In genomic region chr19:23409392-23410048, GRCh38 we compare ENCODE assay signal across 20 cellular contexts. TPM values are rescaled to one million over a fixed set of nuclear protein-coding genes. Genes with fewer than 3 reads are reported as not detected.
DNase-seq lines count a peak whose midpoint lies in the region; ATAC-seq and TF ChIP-seq lines count a peak whose summit lies in the region.
"Had no signal": no experiment of that assay in that cellular context is flagged by ENCODE, and none has a peak within 500 bp of the region (broad histone marks: within the 10 kb centered on the region; RNA-seq: fewer than 3 reads in every experiment).

No MANE protein-coding gene starts in this region.

- peaks cover 5% of the 10 kb centered on the region for H3K27me3 Mint-ChIP-seq in activated naive CD4-positive, alpha-beta T cell treated with anti-CD3 and anti-CD28 coated beads, Interleukin-2, amount 50 U/mL, for 24 hours
- H3K27me3 Mint-ChIP-seq in activated CD8-positive, alpha-beta memory T cell treated with anti-CD3 and anti-CD28 coated beads, Interleukin-2, amount 10 ng/mL, durations not matched to agents 7 days and 5 days, result no peaks in the 10 kb centered on the region
- no peaks in the 10 kb centered on the region for H3K27me3 Mint-ChIP-seq in Calu3 (ENCODE audit: unreplicated experiment)

- BruUV-seq in Calu3 (replicated peaks; lab: Mats Ljungman, UMichigan), result no TSS peak

- DNase-seq in activated naive CD4-positive, alpha-beta T cell treated with Interleukin-2 at 50 U/mL for 16 hours, result no peak
- DNase-seq in RPMI7951 (ENCODE audit: low read depth), result peak; percentile 33
- DNase-seq in hepatocyte (ENCODE audit: low spot score), result no peak
- no peak for DNase-seq in activated CD8-positive, alpha-beta memory T cell treated with anti-CD3 and anti-CD28 coated beads, Interleukin-2, amount 10 ng/mL, durations not matched to agents 7 days and 5 days
- no peak for DNase-seq in GM23248
- DNase-seq in left ventricle myocardium inferior, result no peak
- DNase-seq in Calu3, result no peak
- DNase-seq: activated CD8-positive, alpha-beta T cell treated with anti-CD3 and anti-CD28 coated beads for 36 hours; activated gamma-delta T cell treated with Interleukin-2 at 50 U/mL for 16 hours; dermis blood vessel endothelial cell; NCI-H1092 treated with DMSO at 0.1 percent for 48 hours; NCI-H2081; stimulated activated CD4-positive, alpha-beta T cell treated with anti-CD3 and anti-CD28 coated beads, Interleukin-2, amount 100 ng/mL, for 24 hours; stimulated activated naive B cell treated with anti-CD40 and anti-IgM and Interleukin-4, amounts not matched to agents 10 μg/mL and 1 μg/mL and 100 μg/mL, for 72 hours had no signal

- H3K4me1 Mint-ChIP-seq in activated naive CD4-positive, alpha-beta T cell treated with anti-CD3 and anti-CD28 coated beads, Interleukin-2, amount 50 U/mL, for 24 hours, result peaks cover 2% of the 10 kb centered on the region
- no peaks in the 10 kb centered on the region for H3K4me1 Mint-ChIP-seq in activated CD8-positive, alpha-beta memory T cell treated with anti-CD3 and anti-CD28 coated beads, Interleukin-2, amount 10 ng/mL, durations not matched to agents 7 days and 5 days
- no peaks in the 10 kb centered on the region for H3K4me1 Mint-ChIP-seq in Calu3 (ENCODE audit: low read depth, unreplicated experiment)
- H3K4me1 Mint-ChIP-seq: B cell had no signal

- peak overlapping the region; percentile 67 for H3K27ac ChIP-seq in hepatocyte
- H3K27ac ChIP-seq in GM23248, result no peak overlapping the region
- no peak overlapping the region for H3K27ac ChIP-seq in left ventricle myocardium inferior (replicated peaks)
- H3K27ac ChIP-seq: breast epithelium, HL-60, skin epidermis, thoracic aorta had no signal

- no peaks in the 10 kb centered on the region for H3K36me3 ChIP-seq in hepatocyte (replicated peaks; ENCODE audit: insufficient read depth, low read depth)
- no peaks in the 10 kb centered on the region for H3K36me3 ChIP-seq in GM23248 (ENCODE audit: low read depth)
- no peaks in the 10 kb centered on the region for H3K36me3 ChIP-seq in left ventricle myocardium inferior
- H3K36me3 ChIP-seq: breast epithelium, thoracic aorta had no signal

- no peak overlapping the region for H3K9ac ChIP-seq in GM23248

- H3K4me1 ChIP-seq in hepatocyte (ENCODE audit: insufficient read depth) (peaks cover 10% of the 10 kb centered on the region), GM23248 (ENCODE audit: insufficient read depth) (no peaks in the 10 kb centered on the region), left ventricle myocardium inferior (no peaks in the 10 kb centered on the region)
- H3K4me1 ChIP-seq: breast epithelium had no signal

- H3K4me3 Mint-ChIP-seq in activated naive CD4-positive, alpha-beta T cell treated with anti-CD3 and anti-CD28 coated beads, Interleukin-2, amount 50 U/mL, for 24 hours, result no peak overlapping the region
- no peak overlapping the region for H3K4me3 Mint-ChIP-seq in activated CD8-positive, alpha-beta memory T cell treated with anti-CD3 and anti-CD28 coated beads, Interleukin-2, amount 10 ng/mL, durations not matched to agents 7 days and 5 days
- H3K4me3 Mint-ChIP-seq in Calu3 (ENCODE audit: low read depth, unreplicated experiment), result no peak overlapping the region
- H3K4me3 Mint-ChIP-seq: activated CD8-positive, alpha-beta T cell treated with anti-CD3 and anti-CD28 coated beads for 36 hours; B cell; stimulated activated naive B cell treated with anti-CD40 and anti-IgM and Interleukin-4, amounts not matched to agents 10 μg/mL and 1 μg/mL and 100 μg/mL, for 72 hours had no signal

- no peaks in the 10 kb centered on the region for H3K9me3 Mint-ChIP-seq in activated naive CD4-positive, alpha-beta T cell treated with anti-CD3 and anti-CD28 coated beads, Interleukin-2, amount 50 U/mL, for 24 hours
- peaks cover 17% of the 10 kb centered on the region for H3K9me3 Mint-ChIP-seq in activated CD8-positive, alpha-beta memory T cell treated with anti-CD3 and anti-CD28 coated beads, Interleukin-2, amount 10 ng/mL, durations not matched to agents 7 days and 5 days (ENCODE audit: low read depth)
- H3K9me3 Mint-ChIP-seq in Calu3 (ENCODE audit: low read depth, unreplicated experiment), result no peaks in the 10 kb centered on the region
- H3K9me3 Mint-ChIP-seq: activated CD8-positive, alpha-beta T cell treated with anti-CD3 and anti-CD28 coated beads for 36 hours; stimulated activated naive B cell treated with anti-CD40 and anti-IgM and Interleukin-4, amounts not matched to agents 10 μg/mL and 1 μg/mL and 100 μg/mL, for 72 hours had no signal

- H3K79me2 ChIP-seq in hepatocyte (no peaks in the 10 kb centered on the region), GM23248 (ENCODE audit: insufficient read depth) (no peaks in the 10 kb centered on the region)

- H3K27ac Mint-ChIP-seq in activated naive CD4-positive, alpha-beta T cell treated with anti-CD3 and anti-CD28 coated beads, Interleukin-2, amount 50 U/mL, for 24 hours, result peak overlapping the region; percentile 27
- no peak overlapping the region for H3K27ac Mint-ChIP-seq in activated CD8-positive, alpha-beta memory T cell treated with anti-CD3 and anti-CD28 coated beads, Interleukin-2, amount 10 ng/mL, durations not matched to agents 7 days and 5 days
- no peak overlapping the region for H3K27ac Mint-ChIP-seq in Calu3 (ENCODE audit: unreplicated experiment)
- H3K27ac Mint-ChIP-seq: activated CD8-positive, alpha-beta T cell treated with anti-CD3 and anti-CD28 coated beads for 36 hours; B cell; stimulated activated naive B cell treated with anti-CD40 and anti-IgM and Interleukin-4, amounts not matched to agents 10 μg/mL and 1 μg/mL and 100 μg/mL, for 72 hours had no signal

- H3K27me3 ChIP-seq in hepatocyte (no peaks in the 10 kb centered on the region), GM23248 (replicated peaks; ENCODE audit: insufficient read depth) (no peaks in the 10 kb centered on the region), left ventricle myocardium inferior (ENCODE audit: low read depth) (peaks cover 7% of the 10 kb centered on the region)
- H3K27me3 ChIP-seq: breast epithelium had no signal

- H3K4me3 ChIP-seq in hepatocyte (no peak overlapping the region), GM23248 (no peak overlapping the region), left ventricle myocardium inferior (no peak overlapping the region)
- H3K4me3 ChIP-seq: breast epithelium, skin epidermis, thoracic aorta had no signal

- H3K9me2 ChIP-seq in hepatocyte (replicated peaks; ENCODE audit: insufficient read depth) (no peaks in the 10 kb centered on the region), GM23248 (ENCODE audit: insufficient read depth) (no peaks in the 10 kb centered on the region)

- H3K9me3 ChIP-seq in hepatocyte (ENCODE audit: low read depth), result no peaks in the 10 kb centered on the region
- no peaks in the 10 kb centered on the region for H3K9me3 ChIP-seq in GM23248 (ENCODE audit: low read depth)
- no peaks in the 10 kb centered on the region for H3K9me3 ChIP-seq in left ventricle myocardium inferior (replicated peaks)
- H3K9me3 ChIP-seq: breast epithelium, thoracic aorta had no signal

- ATAC-seq in activated CD8-positive, alpha-beta memory T cell treated with anti-CD3 and anti-CD28 coated beads, Interleukin-2, amount 10 ng/mL, durations not matched to agents 7 days and 5 days, result no peak
- ATAC-seq: activated CD8-positive, alpha-beta T cell treated with anti-CD3 and anti-CD28 coated beads for 36 hours had no signal

- H2AFZ ChIP-seq in hepatocyte, result no peak overlapping the region
- H2AFZ ChIP-seq in GM23248, result no peak overlapping the region

- H4K20me1 ChIP-seq in hepatocyte (ENCODE audit: insufficient read depth, poor library complexity, severe bottlenecking) (no peaks in the 10 kb centered on the region), GM23248 (ENCODE audit: insufficient read depth) (no peaks in the 10 kb centered on the region)

- CTCF ChIA-PET in activated CD8-positive, alpha-beta memory T cell treated with anti-CD3 and anti-CD28 coated beads, Interleukin-2, amount 10 ng/mL, durations not matched to agents 7 days and 5 days (lab: Charles Lee), result no interaction called here
- CTCF ChIA-PET in Calu3 (lab: Charles Lee), result no interaction called here

- H3K4me2 ChIP-seq in hepatocyte, result peak overlapping the region; percentile 41
- no peak overlapping the region for H3K4me2 ChIP-seq in GM23248 (ENCODE audit: unreplicated experiment)

- in situ Hi-C loops in GM23248 (cut with MboI), result no loop called here

- no peaks in the 10 kb centered on the region for H3F3A ChIP-seq in GM23248 (ENCODE audit: insufficient read depth)

- WGBS in hepatocyte (ENCODE audit: low lambda C conversion rate, missing lambda C conversion rate), result 84% methylated on average over 21 of the region's 21 CpGs
- 34 to 37% methylated on average over 20 to 21 of the region's 21 CpGs for WGBS in GM23248 (ENCODE audit: low coverage in 1 of 2, low lambda C conversion rate in 2 of 2, missing lambda C conversion rate in 2 of 2), 2 experiments

- no peaks in the 10 kb centered on the region for H3K36me3 Mint-ChIP-seq in activated naive CD4-positive, alpha-beta T cell treated with anti-CD3 and anti-CD28 coated beads, Interleukin-2, amount 50 U/mL, for 24 hours
- H3K36me3 Mint-ChIP-seq in activated CD8-positive, alpha-beta memory T cell treated with anti-CD3 and anti-CD28 coated beads, Interleukin-2, amount 10 ng/mL, durations not matched to agents 7 days and 5 days, result no peaks in the 10 kb centered on the region
- no peaks in the 10 kb centered on the region for H3K36me3 Mint-ChIP-seq in Calu3 (ENCODE audit: insufficient read depth, unreplicated experiment)
- H3K36me3 Mint-ChIP-seq: stimulated activated naive B cell treated with anti-CD40 and anti-IgM and Interleukin-4, amounts not matched to agents 10 μg/mL and 1 μg/mL and 100 μg/mL, for 72 hours had no signal

- no peak for TF ChIP-seq CTCF in hepatocyte (IDR thresholded peaks at IDR 0.05; ENCODE audit: poor library complexity)
- no peak for TF ChIP-seq CTCF in left ventricle myocardium inferior (IDR thresholded peaks at IDR 0.05; ENCODE audit: borderline replicate concordance)
- no peak for TF ChIP-seq CTCF in Calu3 (IDR thresholded peaks at IDR 0.05; ENCODE audit: unreplicated experiment)

- intact Hi-C loops in left ventricle myocardium inferior (cut with micrococcal nuclease) (no loop called here), Calu3 (cut with micrococcal nuclease; ENCODE audit: unreplicated experiment) (no loop called here)

RNA-seq across cellular contexts. Expression of gene ZNF91, which starts 14.2 kb away (rescaled TPM):
- total RNA-seq in RPMI7951 (2014; rRNA removed; shearing (Covaris generic)), result 16.9 and 27.0 TPM in 2 replicates
- total RNA-seq in hepatocyte (68.3 and 84.0 TPM in 2 replicates), left ventricle myocardium inferior (101 TPM), Calu3 (2022) (18.4 and 19.0 TPM in 2 replicates)
- polyA plus RNA-seq in hepatocyte (19.0 and 25.2 TPM in 2 replicates), GM23248 (2016; fragmentation: Nextera tagmentation; extraction: Ambion mirVana) (6.9 and 8.2 TPM in 2 replicates)
- total RNA-seq in activated CD8-positive, alpha-beta memory T cell treated with anti-CD3 and anti-CD28 coated beads, Interleukin-2, amount 10 ng/mL, durations not matched to agents 7 days and 5 days, result 10 to 100 TPM; 23.6 to 35.7 TPM
- total RNA-seq in GM23248 (2014; rRNA removed; shearing (Covaris generic)), result 8.2 and 10.5 TPM in 2 replicates
